ENCODE assay signal across 17 cellular contexts in the genomic region with DNA sequence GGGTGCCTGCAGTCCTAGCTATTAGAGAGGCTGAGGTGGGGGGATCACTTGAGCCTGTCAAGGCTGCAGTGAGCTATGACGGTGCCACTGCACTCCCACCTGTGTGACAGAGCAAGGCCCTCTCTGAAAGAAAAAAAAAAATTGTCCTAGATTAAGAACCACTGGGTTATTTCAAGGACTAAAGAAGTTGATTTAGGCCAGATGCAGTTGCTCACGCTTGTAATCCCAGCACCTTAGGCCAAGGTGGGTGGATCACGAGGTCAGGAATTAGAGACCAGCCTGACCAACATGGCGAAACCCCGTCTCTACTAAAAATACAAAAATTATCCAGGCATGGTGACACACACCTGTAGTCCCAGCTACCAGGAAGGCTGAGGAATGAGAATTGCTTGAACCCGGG.
"Had no signal": no experiment of that assay in that cellular context is flagged by ENCODE, and none has a peak within 500 bp of the region (broad histone marks: within the 10 kb centered on the region; RNA-seq: fewer than 3 reads in every experiment).

No MANE protein-coding gene starts in this region.

- H3K27me3 ChIP-seq: gastroesophageal sphincter, hepatocyte, testis, vagina had no signal

- H3K9me3 Mint-ChIP-seq: activated naive CD8-positive, alpha-beta T cell treated with anti-CD3 and anti-CD28 coated beads, Interleukin-2, amount 10 ng/mL, durations not matched to agents 7 days and 5 days; dendritic cell treated with granulocyte-macrophage colony-stimulating factor and Interleukin-4, amounts not matched to agents 40 ng/mL and 50 ng/mL, for 4 days; stimulated activated naive CD8-positive, alpha-beta T cell treated with anti-CD3 and anti-CD28 coated beads, Interleukin-15, Interleukin-2, amounts not matched to agents 100 ng/mL and 50 ng/mL, for 24 hours had no signal

- H3K4me3 Mint-ChIP-seq: activated naive CD8-positive, alpha-beta T cell treated with anti-CD3 and anti-CD28 coated beads, Interleukin-2, amount 10 ng/mL, durations not matched to agents 7 days and 5 days; dendritic cell treated with granulocyte-macrophage colony-stimulating factor and Interleukin-4, amounts not matched to agents 40 ng/mL and 50 ng/mL, for 4 days; neural crest cell; stimulated activated naive CD8-positive, alpha-beta T cell treated with anti-CD3 and anti-CD28 coated beads, Interleukin-15, Interleukin-2, amounts not matched to agents 100 ng/mL and 50 ng/mL, for 24 hours had no signal

- ATAC-seq: gastroesophageal sphincter, sciatic nerve had no signal

- H3K4me2 ChIP-seq: hepatocyte had no signal

- DNase-seq: activated CD4-positive, CD25-positive, alpha-beta regulatory T cell treated with anti-CD3 and anti-CD28 coated beads, Interleukin-2, amount 50 U/mL, for 72 hours; activated naive CD4-positive, alpha-beta T cell; activated naive CD8-positive, alpha-beta T cell treated with anti-CD3 and anti-CD28 coated beads, Interleukin-2, amount 10 ng/mL, durations not matched to agents 7 days and 5 days; activated T-cell treated with anti-CD3 and anti-CD28 coated beads for 4 hours; cerebellar nuclear complex; effector memory CD4-positive, alpha-beta T cell; mesendoderm; T-helper 1 cell; testis had no signal

- H3K27me3 Mint-ChIP-seq: activated naive CD8-positive, alpha-beta T cell treated with anti-CD3 and anti-CD28 coated beads, Interleukin-2, amount 10 ng/mL, durations not matched to agents 7 days and 5 days; dendritic cell treated with granulocyte-macrophage colony-stimulating factor and Interleukin-4, amounts not matched to agents 40 ng/mL and 50 ng/mL, for 4 days; stimulated activated naive CD8-positive, alpha-beta T cell treated with anti-CD3 and anti-CD28 coated beads, Interleukin-15, Interleukin-2, amounts not matched to agents 100 ng/mL and 50 ng/mL, for 24 hours had no signal

- H3K36me3 ChIP-seq: gastroesophageal sphincter, vagina had no signal

- H2AFZ ChIP-seq: hepatocyte had no signal

- FAIRE-seq: keratinocyte had no signal

- H3K9me3 ChIP-seq: gastroesophageal sphincter, testis, vagina had no signal

- H3K4me3 ChIP-seq: gastroesophageal sphincter, hepatocyte, testis, vagina had no signal

- H3K27ac Mint-ChIP-seq: activated naive CD8-positive, alpha-beta T cell treated with anti-CD3 and anti-CD28 coated beads, Interleukin-2, amount 10 ng/mL, durations not matched to agents 7 days and 5 days; dendritic cell treated with granulocyte-macrophage colony-stimulating factor and Interleukin-4, amounts not matched to agents 40 ng/mL and 50 ng/mL, for 4 days; stimulated activated naive CD8-positive, alpha-beta T cell treated with anti-CD3 and anti-CD28 coated beads, Interleukin-15, Interleukin-2, amounts not matched to agents 100 ng/mL and 50 ng/mL, for 24 hours had no signal
